In the genomic region with DNA sequence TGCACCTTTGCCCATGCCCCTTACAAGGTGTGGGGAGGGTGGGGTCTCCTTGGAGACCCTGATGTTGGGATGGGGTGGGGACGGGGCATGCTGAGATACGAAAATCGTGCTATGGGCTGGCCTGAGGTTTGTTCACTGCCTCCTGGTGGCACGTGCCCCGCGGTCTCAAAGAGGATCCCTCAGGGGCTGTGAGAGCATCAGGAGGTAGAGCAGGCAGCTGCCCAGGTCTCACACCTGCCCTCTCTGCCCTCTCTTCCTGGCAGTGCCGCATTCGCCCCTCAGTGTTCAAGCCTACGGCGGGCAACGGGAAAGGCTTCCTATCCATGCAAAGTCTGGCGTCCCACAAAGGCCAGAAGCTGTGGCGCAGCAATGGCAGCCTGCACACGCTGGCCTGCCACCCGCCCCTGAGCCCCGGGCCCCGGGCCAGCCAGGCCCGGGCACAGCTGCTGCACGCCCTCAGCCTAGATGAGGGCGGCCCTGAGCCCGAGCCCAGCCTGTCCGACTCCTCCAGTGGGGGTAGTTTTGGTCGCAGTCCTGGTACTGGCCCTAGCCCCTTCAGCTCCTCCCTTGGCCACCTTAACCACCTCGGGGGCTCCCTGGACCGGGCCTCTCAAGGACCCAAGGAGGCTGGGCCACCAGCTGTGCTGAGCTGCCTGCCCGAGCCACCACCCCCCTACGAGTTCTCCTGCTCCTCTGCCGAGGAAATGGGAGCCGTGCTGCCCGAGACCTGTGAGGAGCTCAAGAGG, we compare ENCODE assay signal across 16 cellular contexts. TPM values are rescaled to one million over a fixed set of nuclear protein-coding genes. Genes with fewer than 3 reads are reported as not detected.
DNase-seq lines count a peak whose midpoint lies in the region; ATAC-seq, FAIRE-seq and TF ChIP-seq lines count a peak whose summit lies in the region.
"Had no signal": no experiment of that assay in that cellular context is flagged by ENCODE, and none has a peak within 500 bp of the region (broad histone marks: within the 10 kb centered on the region; RNA-seq: fewer than 3 reads in every experiment).

No MANE protein-coding gene starts in this region.

- in situ Hi-C loops in K562 (cut with MboI), result no loop called here

- H3K79me2 ChIP-seq in Karpas-422 (ENCODE audit: low read length) (no peaks in the 10 kb centered on the region), K562 (ENCODE audit: control insufficient read depth, insufficient read depth, low read length) (peaks cover 32% of the 10 kb centered on the region)

- no TSS peak for BruUV-seq in K562 (replicated peaks; lab: Mats Ljungman, UMichigan)

- H3K9me3 ChIP-seq in BLaER1 (no peaks in the 10 kb centered on the region), Karpas-422 (ENCODE audit: low read length) (no peaks in the 10 kb centered on the region), K562 (replicated peaks; ENCODE audit: control insufficient read depth, insufficient read depth, low read depth, low read length) (no peaks in the 10 kb centered on the region)
- H3K9me3 ChIP-seq: A549, neutrophil, prostate gland, sigmoid colon, vagina had no signal

- H3K27me3 ChIP-seq in BLaER1 (no peaks in the 10 kb centered on the region), Karpas-422 (ENCODE audit: low read length) (no peaks in the 10 kb centered on the region), K562 (ENCODE audit: control insufficient read depth in 2 of 2, insufficient read depth in 2 of 2, low read length in 2 of 2) (no peaks in the 10 kb centered on the region)
- H3K27me3 ChIP-seq: vagina had no signal

- H3K4me2 ChIP-seq in BLaER1, result peak overlapping the region; percentile 99
- peak overlapping the region; percentile 42 for H3K4me2 ChIP-seq in Karpas-422 (ENCODE audit: low read depth, low read length, poor library complexity, severe bottlenecking)
- no peak overlapping the region for H3K4me2 ChIP-seq in K562 (ENCODE audit: insufficient read depth, low read length)
- H3K4me2 ChIP-seq: A549 had no signal

- H3K9me2 ChIP-seq in Karpas-422 (replicated peaks; ENCODE audit: insufficient read depth, low read length), result no peaks in the 10 kb centered on the region

- CTCF ChIA-PET in K562 (lab: Yijun Ruan, JAX; ENCODE audit: low intra/inter-chr PET ratio), result no interaction called here

- TF ChIP-seq POLR2A in K562 (conservative IDR thresholded peaks at IDR 0.05), result no peak

- peak overlapping the region; percentile 96 for H3K27ac ChIP-seq in BLaER1
- H3K27ac ChIP-seq in Karpas-422 (ENCODE audit: low read length), result peak overlapping the region; percentile 90; the same call in 1 of the 2 replicates
- no peak overlapping the region for H3K27ac ChIP-seq in K562 (ENCODE audit: extremely low read depth, low read depth, low read length)
- H3K27ac ChIP-seq: A549, neutrophil, SK-N-MC, vagina had no signal

- H4K20me1 ChIP-seq in BLaER1 (peaks cover 23% of the 10 kb centered on the region; the same call in 1 of the 2 replicates), Karpas-422 (ENCODE audit: insufficient read depth, low read depth, low read length) (peaks cover 4% of the 10 kb centered on the region; the same call in 1 of the 2 replicates), K562 (replicated peaks; ENCODE audit: control insufficient read depth, insufficient read depth, low read length) (peaks cover 6% of the 10 kb centered on the region; the same call in 1 of the 2 replicates)

- peaks cover 21% of the 10 kb centered on the region; the same call in 1 of the 2 replicates for H3K36me3 ChIP-seq in BLaER1
- no peaks in the 10 kb centered on the region for H3K36me3 ChIP-seq in Karpas-422 (ENCODE audit: insufficient read depth, low read length)
- peaks cover 31% of the 10 kb centered on the region; the same call in 1 of the 3 replicates for H3K36me3 ChIP-seq in K562 (ENCODE audit: control insufficient read depth, insufficient read depth, low read length)
- H3K36me3 ChIP-seq: neutrophil, prostate gland, sigmoid colon, vagina had no signal

- no peak for TF ChIP-seq EP300 in K562 (IDR thresholded peaks at IDR 0.05; ENCODE audit: low read length)

- H3K9ac ChIP-seq in BLaER1 (peak overlapping the region; percentile 86), Karpas-422 (ENCODE audit: low read length) (peak overlapping the region; percentile 41; the same call in 1 of the 2 replicates), K562 (ENCODE audit: insufficient read depth in 1 of 2, low read depth in 2 of 2, low read length in 2 of 2) (peak overlapping the region in 1 of 2 experiments; percentile 85; a peak in 2 of 4 replicates)

- DNase-seq in Karpas-422 (no peak), K562 (ENCODE audit: extremely low read depth in 1 of 4, low spot score in 3 of 4) (no peak), posterior vena cava (ENCODE audit: low spot score) (peak; percentile 72), Right ventricle myocardium superior (no peak), mesenteric fat pad (ENCODE audit: low spot score) (no peak)
- no peak for DNase-seq in stimulated activated CD4-positive, alpha-beta T cell treated with anti-CD3 and anti-CD28 coated beads, Interleukin-4, amount 100 ng/mL, for 4 hours
- DNase-seq: mammary epithelial cell had no signal

- ATAC-seq in K562 (no peak), HG02571 (IDR thresholded peaks at IDR 0.05; ENCODE audit: unreplicated experiment) (no peak), Right ventricle myocardium superior (ENCODE audit: poor library complexity) (no peak)
- ATAC-seq: esophagus mucosa had no signal

- H2AFZ ChIP-seq in Karpas-422 (ENCODE audit: low read length) (no peak overlapping the region), K562 (ENCODE audit: low read depth, low read length) (no peak overlapping the region)

- no peak for FAIRE-seq in K562 (lab: Jason Lieb, UNC)
- FAIRE-seq: A549 had no signal

- TF ChIP-seq CTCF in K562 (IDR thresholded peaks at IDR 0.05 in 2 of 3, conservative IDR thresholded peaks at IDR 0.05 in 1 of 3; ENCODE audit: insufficient read depth in 2 of 3, low read depth in 1 of 3, low read length in 3 of 3), result no peak

- H3K4me1 ChIP-seq in BLaER1 (peaks cover 100% of the 10 kb centered on the region), Karpas-422 (ENCODE audit: low read length) (peaks cover 80% of the 10 kb centered on the region), K562 (replicated peaks in 1 of 2; ENCODE audit: control insufficient read depth in 2 of 2, insufficient read depth in 2 of 2, low read length in 2 of 2) (peaks cover 25 to 80% of the 10 kb centered on the region in 2 experiments; a peak in 4 of 5 replicates)
- H3K4me1 ChIP-seq: A549 had no signal

- TF ChIP-seq RAD21 in K562 (CRISPR knock-in tag; conservative IDR thresholded peaks at IDR 0.05 in 1 of 2, IDR thresholded peaks at IDR 0.05 in 1 of 2), result no peak

- peaks cover 7% of the 10 kb centered on the region for H3K9me1 ChIP-seq in K562 (ENCODE audit: control insufficient read depth, insufficient read depth, low read length)

- POLR2A ChIA-PET in K562 (lab: Yijun Ruan, JAX), result interaction anchor here (0.5 to 1.8 kb wide), 8 partner anchors 8 to 1488 kb away, joined by 3 to 7 read pairs (median 4); no protein-coding TSS in a partner anchor

- 59% methylated on average over 8 of the region's 30 CpGs for WGBS in K562 (ENCODE audit: insufficient coverage, low coverage, missing lambda C conversion rate)

- peak overlapping the region; percentile 42; the same call in 1 of the 2 replicates for H3K4me3 ChIP-seq in BLaER1
- H3K4me3 ChIP-seq in Karpas-422 (ENCODE audit: low read length), result no peak overlapping the region
- H3K4me3 ChIP-seq in K562, result no peak overlapping the region
- H3K4me3 ChIP-seq: A549 had no signal

- intact Hi-C loops in K562 (cut with micrococcal nuclease), result no loop called here
- intact Hi-C loops in posterior vena cava (cut with DNase I), result no loop called here
- intact Hi-C loops in Right ventricle myocardium superior (cut with DNase I), result no loop called here

RNA-seq across cellular contexts. Expression of a gene that starts 6.8 kb away (rescaled TPM):
- total RNA-seq in Karpas-422 (2014; rRNA removed; shearing (Covaris generic); ENCODE audit: low replicate concordance), result 1.2 and 4.1 TPM in 2 replicates
- 7.7 and 21.3 TPM in 2 replicates for total RNA-seq in K562 (2011; cell fraction: chromatin; rRNA removed; ENCODE audit: low replicate concordance)
- 14.7 and 14.9 TPM in 2 replicates for total RNA-seq in K562 (2011; cell fraction: nucleolus; rRNA removed)
- 10.3 and 11.8 TPM in 2 replicates for total RNA-seq in K562 (2011; cell fraction: nucleoplasm; rRNA removed)
- total RNA-seq in K562 (2014; rRNA removed) (6.4 and 7.1 TPM in 2 replicates), K562 (2014; rRNA removed; fragmentation: Illumina TruSeq; extraction: Trizol) (0.73 and 1.2 TPM in 2 replicates), K562 (2015; rRNA removed; fragmentation: Illumina TruSeq; extraction: Trizol) (2.4 TPM in 2 replicates), K562 (2021) (6.6 and 7.0 TPM in 2 replicates), posterior vena cava (1 to 10 TPM; 1.7 to 1.8 TPM), Right ventricle myocardium superior (2.7 TPM), mesenteric fat pad (2.4 TPM)
- polyA plus RNA-seq in K562 (2011; rRNA removed) (3.4 and 3.5 TPM in 2 replicates), K562 (2014; fragmentation: Illumina TruSeq; extraction: Trizol) (1.8 and 3.2 TPM in 2 replicates), K562 (2014; fragmentation: Nextera tagmentation; extraction: Ambion mirVana) (under 1 TPM; 0.06 to 0.10 TPM), K562 (2014; rRNA removed) (4.0 and 4.7 TPM in 2 replicates)
- polyA plus RNA-seq in K562 (2011; cell fraction: cytosol; rRNA removed), result 3.6 and 8.3 TPM in 2 replicates
- 7.7 and 13.0 TPM in 2 replicates for polyA plus RNA-seq in K562 (2011; cell fraction: nucleus; rRNA removed)
- 3.4 and 4.5 TPM in 2 replicates for polyA plus RNA-seq in K562 (2012)
- 1.9 and 3.2 TPM in 2 replicates for polyA minus RNA-seq in K562 (2011; rRNA and poly(A)+ RNA removed)
- 4.7 and 5.6 TPM in 2 replicates for polyA minus RNA-seq in K562 (2011; cell fraction: cytosol; rRNA and poly(A)+ RNA removed)
- polyA minus RNA-seq in K562 (2011; cell fraction: nucleus; rRNA and poly(A)+ RNA removed), result 7.0 and 7.4 TPM in 2 replicates

RNA-seq across cellular contexts. Expression of a gene that starts 10.7 kb away (rescaled TPM):
- total RNA-seq in Karpas-422 (2014; rRNA removed; shearing (Covaris generic); ENCODE audit: low replicate concordance), result 42.9 and 59.2 TPM in 2 replicates
- 123 and 227 TPM in 2 replicates for total RNA-seq in K562 (2011; cell fraction: chromatin; rRNA removed; ENCODE audit: low replicate concordance)
- 112 and 125 TPM in 2 replicates for total RNA-seq in K562 (2011; cell fraction: nucleolus; rRNA removed)
- total RNA-seq in K562 (2011; cell fraction: nucleoplasm; rRNA removed), result 135 and 197 TPM in 2 replicates
- total RNA-seq in K562 (2014; rRNA removed), result 37.0 and 39.0 TPM in 2 replicates
- 16.9 and 21.1 TPM in 2 replicates for total RNA-seq in K562 (2014; rRNA removed; fragmentation: Illumina TruSeq; extraction: Trizol)
- total RNA-seq in K562 (2015; rRNA removed; fragmentation: Illumina TruSeq; extraction: Trizol), result 19.2 and 20.3 TPM in 2 replicates
- total RNA-seq in K562 (2021), result 53.6 and 54.8 TPM in 2 replicates
- 54.3 and 57.0 TPM in 2 replicates for polyA plus RNA-seq in K562 (2011; rRNA removed)
- 52.6 and 79.7 TPM in 2 replicates for polyA plus RNA-seq in K562 (2011; cell fraction: cytosol; rRNA removed)
- polyA plus RNA-seq in K562 (2011; cell fraction: nucleus; rRNA removed), result 95.5 and 159 TPM in 2 replicates
- polyA plus RNA-seq in K562 (2012), result 47.6 and 49.2 TPM in 2 replicates
- 28.3 and 36.1 TPM in 2 replicates for polyA plus RNA-seq in K562 (2014; fragmentation: Illumina TruSeq; extraction: Trizol)
- polyA plus RNA-seq in K562 (2014; fragmentation: Nextera tagmentation; extraction: Ambion mirVana), result 1 to 10 TPM; 2.6 to 4.4 TPM
- polyA plus RNA-seq in K562 (2014; rRNA removed), result 44.3 and 45.0 TPM in 2 replicates
- 39.4 and 55.6 TPM in 2 replicates for polyA minus RNA-seq in K562 (2011; rRNA and poly(A)+ RNA removed)
- 23.1 and 24.5 TPM in 2 replicates for polyA minus RNA-seq in K562 (2011; cell fraction: cytosol; rRNA and poly(A)+ RNA removed)
- polyA minus RNA-seq in K562 (2011; cell fraction: nucleus; rRNA and poly(A)+ RNA removed), result 43.0 and 45.6 TPM in 2 replicates
- 10 to 100 TPM; 29.2 to 29.9 TPM for total RNA-seq in posterior vena cava
- total RNA-seq in Right ventricle myocardium superior, result 33.7 TPM
- 32.9 TPM for total RNA-seq in mesenteric fat pad

RNA-seq across cellular contexts. Expression of a gene that starts 33.6 kb away (rescaled TPM):
- 264 and 330 TPM in 2 replicates for total RNA-seq in Karpas-422 (2014; rRNA removed; shearing (Covaris generic); ENCODE audit: low replicate concordance)
- 43.3 and 92.9 TPM in 2 replicates for total RNA-seq in K562 (2011; cell fraction: chromatin; rRNA removed; ENCODE audit: low replicate concordance)
- 96.6 and 97.4 TPM in 2 replicates for total RNA-seq in K562 (2011; cell fraction: nucleolus; rRNA removed)
- 76.8 and 91.9 TPM in 2 replicates for total RNA-seq in K562 (2011; cell fraction: nucleoplasm; rRNA removed)
- 559 and 622 TPM in 2 replicates for total RNA-seq in K562 (2014; rRNA removed)
- 128 and 144 TPM in 2 replicates for total RNA-seq in K562 (2014; rRNA removed; fragmentation: Illumina TruSeq; extraction: Trizol)
- 255 and 258 TPM in 2 replicates for total RNA-seq in K562 (2015; rRNA removed; fragmentation: Illumina TruSeq; extraction: Trizol)
- total RNA-seq in K562 (2021), result 304 and 309 TPM in 2 replicates
- 140 and 146 TPM in 2 replicates for polyA plus RNA-seq in K562 (2011; rRNA removed)
- 191 and 212 TPM in 2 replicates for polyA plus RNA-seq in K562 (2011; cell fraction: cytosol; rRNA removed)
- polyA plus RNA-seq in K562 (2011; cell fraction: nucleus; rRNA removed), result 106 and 110 TPM in 2 replicates
- 178 and 294 TPM in 2 replicates for polyA plus RNA-seq in K562 (2012)
- 143 and 312 TPM in 2 replicates for polyA plus RNA-seq in K562 (2014; fragmentation: Illumina TruSeq; extraction: Trizol)
- polyA plus RNA-seq in K562 (2014; fragmentation: Nextera tagmentation; extraction: Ambion mirVana), result 100 to 1,000 TPM in 1 of 2 experiments, 10 to 100 TPM in 1; 52.8 to 124 TPM
- polyA plus RNA-seq in K562 (2014; rRNA removed), result 302 and 369 TPM in 2 replicates
- polyA minus RNA-seq in K562 (2011; rRNA and poly(A)+ RNA removed), result 66.3 and 75.7 TPM in 2 replicates
- 79.6 and 136 TPM in 2 replicates for polyA minus RNA-seq in K562 (2011; cell fraction: cytosol; rRNA and poly(A)+ RNA removed)
- polyA minus RNA-seq in K562 (2011; cell fraction: nucleus; rRNA and poly(A)+ RNA removed), result 44.0 and 63.9 TPM in 2 replicates
- total RNA-seq in posterior vena cava, result 10 to 100 TPM; 73.9 to 87.3 TPM
- 75.7 TPM for total RNA-seq in Right ventricle myocardium superior
- 99.2 TPM for total RNA-seq in mesenteric fat pad
